ENCODE assay signal across 9 cellular contexts in the genomic region with DNA sequence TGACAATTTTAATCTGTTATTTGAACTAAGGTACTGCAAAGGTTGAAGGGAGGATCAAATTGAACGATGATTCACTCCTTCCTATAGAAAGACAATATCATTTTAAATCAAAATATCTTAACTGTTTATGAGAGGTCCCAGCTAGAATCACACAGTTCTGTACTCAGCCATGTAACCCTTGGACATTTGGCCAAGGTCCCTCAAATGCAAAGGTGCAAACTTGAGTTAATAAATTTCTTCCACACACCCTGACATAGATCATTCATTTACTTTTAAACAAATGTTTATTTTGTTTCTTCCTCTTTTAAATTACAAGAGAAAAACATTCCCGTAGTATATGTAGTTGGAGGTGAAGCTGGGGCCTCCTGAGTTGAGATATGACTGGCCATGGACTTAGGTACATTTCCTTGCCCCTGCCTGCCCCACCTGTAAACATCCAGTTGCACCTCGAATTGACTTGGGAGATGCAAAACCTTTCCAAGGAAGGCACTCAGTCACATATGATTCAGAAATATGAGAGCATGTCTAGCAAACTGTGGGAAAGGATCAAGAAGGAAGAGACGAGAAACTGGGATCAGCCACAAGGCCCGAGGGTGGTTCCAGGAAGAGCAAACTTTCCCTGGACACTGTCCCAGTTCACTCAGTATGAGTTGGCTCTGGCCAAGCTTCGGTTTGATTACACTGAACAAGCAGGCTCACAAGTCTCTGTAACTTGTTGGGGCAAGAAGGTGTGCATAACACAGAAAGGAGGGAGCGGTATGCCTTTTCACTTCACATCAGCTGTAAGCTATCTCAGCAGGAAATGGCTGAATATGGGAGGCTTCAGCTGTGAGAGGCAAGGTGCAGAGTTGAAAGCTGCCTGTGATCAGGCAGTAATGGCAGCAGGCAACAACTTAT. TPM values are rescaled to one million over a fixed set of nuclear protein-coding genes. Genes with fewer than 3 reads are reported as not detected.
DNase-seq lines count a peak whose midpoint lies in the region; ATAC-seq and TF ChIP-seq lines count a peak whose summit lies in the region.
"Had no signal": no experiment of that assay in that cellular context is flagged by ENCODE, and none has a peak within 500 bp of the region (broad histone marks: within the 10 kb centered on the region; RNA-seq: fewer than 3 reads in every experiment).

No MANE protein-coding gene starts in this region.

- no peaks in the 10 kb centered on the region for H3K9me3 ChIP-seq in spleen
- H3K9me3 ChIP-seq: SJSA1 had no signal

- DNase-seq in activated B cell treated with CpG ODN at 0.5 μM for 24 hours, result no peak
- DNase-seq in glomerular visceral epithelial cell (ENCODE audit: extremely low spot score), result peak; percentile 91
- no peak for DNase-seq in spleen
- no peak for DNase-seq in cerebellar nuclear complex (lab: John Stamatoyannopoulos, UW)
- no peak for DNase-seq in NCI-H1694 (lab: John Stamatoyannopoulos, UW)
- DNase-seq in putamen (ENCODE audit: low spot score), result no peak
- no peak for DNase-seq in NCI-H2107 treated with DMSO at 0.1 percent for 48 hours (lab: John Stamatoyannopoulos, UW; ENCODE audit: unreplicated experiment)

- peaks cover 52% of the 10 kb centered on the region for H3K36me3 Mint-ChIP-seq in activated B cell treated with CpG ODN at 0.5 μM for 24 hours (ENCODE audit: low read depth)

- CTCF ChIA-PET in activated B cell treated with CpG ODN at 0.5 μM for 24 hours (lab: Charles Lee), result interaction anchor here (0.7 kb wide), 1 partner anchor 79 kb away, joined by 4 read pairs; no protein-coding TSS in a partner anchor

- no peaks in the 10 kb centered on the region for H3K27me3 Mint-ChIP-seq in activated B cell treated with CpG ODN at 0.5 μM for 24 hours

- no peak overlapping the region for H3K4me3 Mint-ChIP-seq in activated B cell treated with CpG ODN at 0.5 μM for 24 hours

- POLR2A ChIA-PET in activated B cell treated with CpG ODN at 0.5 μM for 24 hours (lab: Charles Lee), result no interaction called here

- H3K27ac Mint-ChIP-seq in activated B cell treated with CpG ODN at 0.5 μM for 24 hours, result peak overlapping the region; percentile 57

- peaks cover 0 to 78% (median 11%) of the 10 kb centered on the region in 6 donors for H3K36me3 ChIP-seq in spleen
- H3K36me3 ChIP-seq: SJSA1 had no signal

- TF ChIP-seq CTCF in activated B cell treated with CpG ODN at 0.5 μM for 24 hours (IDR thresholded peaks at IDR 0.05), result no peak
- no peak for TF ChIP-seq CTCF in spleen (IDR thresholded peaks at IDR 0.05 in 8 of 11, conservative IDR thresholded peaks at IDR 0.05 in 3 of 11)

- ATAC-seq in GM21367 (IDR thresholded peaks at IDR 0.05; ENCODE audit: unreplicated experiment), result peak; percentile 36
- ATAC-seq in activated B cell treated with CpG ODN at 0.5 μM for 24 hours (ENCODE audit: low read depth), result no peak

- peak overlapping the region; percentile 52 to 94 (median 82) for H3K27ac ChIP-seq in spleen

- 48 to 71% (median 62%) methylated on average over 7 of the region's 7 CpGs for WGBS in spleen, 5 donors

- no peaks in the 10 kb centered on the region for H3K9me3 Mint-ChIP-seq in activated B cell treated with CpG ODN at 0.5 μM for 24 hours

- no peaks in the 10 kb centered on the region for H3K27me3 ChIP-seq in spleen (replicated peaks in 1 of 7)
- H3K27me3 ChIP-seq: SJSA1 had no signal

- peak overlapping the region in 1 of 8 donors; percentile 38 for H3K4me3 ChIP-seq in spleen
- H3K4me3 ChIP-seq: SJSA1 had no signal

- no peak for TF ChIP-seq POLR2A in spleen (IDR thresholded peaks at IDR 0.05)

- H3K4me1 Mint-ChIP-seq in activated B cell treated with CpG ODN at 0.5 μM for 24 hours, result peaks cover 84% of the 10 kb centered on the region

- intact Hi-C loops in activated B cell treated with CpG ODN at 0.5 μM for 24 hours (cut with micrococcal nuclease) (no loop called here), spleen (cut with DNase I; ENCODE audit: low total_unique reads) (no loop called here)

- H3K4me1 ChIP-seq in spleen, result peaks cover 56 to 100% (median 96%) of the 10 kb centered on the region in 6 donors

RNA-seq across cellular contexts. Expression of gene TNFSF10, which starts 6.7 kb away (rescaled TPM):
- total RNA-seq in activated B cell treated with CpG ODN at 0.5 μM for 24 hours, result 7.2 and 7.4 TPM in 2 replicates
- 100 to 1,000 TPM in 3 of 7 donors, 10 to 100 TPM in 4; 62.0 to 156 (median 95.6) TPM for total RNA-seq in spleen
- polyA plus RNA-seq in spleen, result 10 to 100 TPM; 19.5 to 27.5 (median 19.6) TPM
